ENCODE assay signal across 8 cellular contexts in the genomic region with DNA sequence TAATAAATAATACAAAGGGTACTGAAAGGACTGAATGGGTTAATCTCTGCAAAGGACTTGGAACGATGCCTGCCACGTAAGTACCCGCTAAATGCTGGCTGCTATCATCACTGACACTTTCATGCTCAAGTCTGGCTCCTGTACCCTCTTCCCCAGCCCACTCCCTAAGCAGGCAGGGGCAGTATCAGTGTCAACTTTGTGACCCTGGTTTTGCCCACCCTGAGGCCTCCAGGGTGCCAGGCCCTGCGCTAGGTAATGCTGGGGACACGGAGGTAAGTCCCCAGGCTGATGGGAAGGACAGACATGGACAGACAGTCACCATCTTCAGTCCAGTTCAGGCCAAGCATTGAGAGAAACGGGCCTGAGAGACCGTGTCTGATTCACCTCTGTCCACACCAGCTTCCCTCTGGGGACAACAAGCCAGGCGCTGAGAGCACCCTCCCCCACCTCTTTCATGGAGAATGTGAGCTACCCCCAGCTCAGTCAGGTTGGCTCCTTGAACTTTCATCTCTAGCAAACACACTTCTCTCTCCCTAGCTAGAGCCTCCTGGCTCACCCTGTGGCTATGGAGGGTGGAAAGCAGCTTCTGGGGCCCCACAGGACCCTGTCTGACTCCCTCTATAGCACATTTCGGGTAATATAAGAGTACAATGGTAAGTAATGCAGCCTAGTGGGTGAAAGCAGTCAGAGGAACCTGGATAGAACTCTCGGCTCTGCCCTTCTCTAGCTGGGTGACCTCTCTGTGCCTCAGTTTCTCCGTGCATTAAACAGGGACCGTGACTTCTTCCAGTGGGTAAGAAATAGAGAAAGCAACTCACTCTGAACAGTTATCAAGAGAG. TPM values are rescaled to one million over a fixed set of nuclear protein-coding genes. Genes with fewer than 3 reads are reported as not detected.
DNase-seq lines count a peak whose midpoint lies in the region; ATAC-seq and TF ChIP-seq lines count a peak whose summit lies in the region.

No MANE protein-coding gene starts in this region.

- TF ChIP-seq CTCF in left ventricle myocardium inferior (IDR thresholded peaks at IDR 0.05; ENCODE audit: borderline replicate concordance) (no peak), psoas muscle (IDR thresholded peaks at IDR 0.05) (no peak)

- no peaks in the 10 kb centered on the region for H3K9me3 ChIP-seq in left ventricle myocardium inferior (replicated peaks)
- H3K9me3 ChIP-seq in psoas muscle, result no peaks in the 10 kb centered on the region

- H3K27me3 ChIP-seq in left ventricle myocardium inferior (ENCODE audit: low read depth) (no peaks in the 10 kb centered on the region), psoas muscle (ENCODE audit: insufficient read depth in 3 of 3, low read length in 2 of 3) (no peaks in the 10 kb centered on the region)

- peak overlapping the region; percentile 99 for H3K27ac Mint-ChIP-seq in activated naive CD4-positive, alpha-beta T cell treated with anti-CD3 and anti-CD28 coated beads, Interleukin-2, amount 50 U/mL, for 72 hours

- peak overlapping the region; percentile 65 for H3K4me3 ChIP-seq in Jurkat, Clone E6-1 (ENCODE audit: low read length)
- H3K4me3 ChIP-seq in left ventricle myocardium inferior, result peak overlapping the region; percentile 86
- peak overlapping the region; percentile 78 for H3K4me3 ChIP-seq in psoas muscle

- DNase-seq in CMK (ENCODE audit: low read depth), result peak; percentile 34
- DNase-seq in Jurkat, Clone E6-1 (ENCODE audit: low read depth, low spot score), result no peak
- DNase-seq in activated naive CD4-positive, alpha-beta T cell treated with anti-CD3 and anti-CD28 coated beads, Interleukin-2, amount 50 U/mL, for 72 hours (ENCODE audit: low spot score in 2 of 2), result no peak
- no peak for DNase-seq in left ventricle myocardium inferior
- DNase-seq in psoas muscle, result peak; percentile 39 to 57
- no peak for DNase-seq in effector CD4-positive, alpha-beta T cell
- no peak for DNase-seq in activated CD4-positive, CD25-positive, alpha-beta regulatory T cell treated with anti-CD3 and anti-CD28 coated beads, Interleukin-2, amount 50 U/mL, for 72 hours

- ATAC-seq in activated naive CD4-positive, alpha-beta T cell treated with anti-CD3 and anti-CD28 coated beads, Interleukin-2, amount 50 U/mL, for 72 hours, result no peak
- ATAC-seq in psoas muscle (peak in 3 of 4 donors; percentile 26 to 49 (median 26)), GM21367 (IDR thresholded peaks at IDR 0.05; ENCODE audit: unreplicated experiment) (no peak)

- H3K27ac ChIP-seq in left ventricle myocardium inferior (replicated peaks) (peak overlapping the region; percentile 97), psoas muscle (peak overlapping the region; percentile 89)

- intact Hi-C loops in left ventricle myocardium inferior (cut with micrococcal nuclease) (no loop called here), psoas muscle (cut with DNase I) (no loop called here)

- H3K36me3 ChIP-seq in left ventricle myocardium inferior (no peaks in the 10 kb centered on the region), psoas muscle (ENCODE audit: insufficient read depth in 1 of 2, low read depth in 1 of 2) (no peaks in the 10 kb centered on the region)

- WGBS in psoas muscle, 3 donors, result 8 to 11% (median 9%) methylated on average over 12 of the region's 12 CpGs

- peaks cover 27 to 33% of the 10 kb centered on the region in 2 donors for H3K36me3 Mint-ChIP-seq in activated naive CD4-positive, alpha-beta T cell treated with anti-CD3 and anti-CD28 coated beads, Interleukin-2, amount 50 U/mL, for 72 hours

- H3K9me3 Mint-ChIP-seq in activated naive CD4-positive, alpha-beta T cell treated with anti-CD3 and anti-CD28 coated beads, Interleukin-2, amount 50 U/mL, for 72 hours, result no peaks in the 10 kb centered on the region

- H3K4me1 ChIP-seq in left ventricle myocardium inferior (peaks cover 55% of the 10 kb centered on the region), psoas muscle (peaks cover 18% of the 10 kb centered on the region)

RNA-seq across cellular contexts. Expression of a gene that starts 0.8 kb away (rescaled TPM):
- polyA plus RNA-seq in Jurkat, Clone E6-1 (2012; ENCODE audit: insufficient read depth, insufficient read length), result 160 TPM
- total RNA-seq in activated naive CD4-positive, alpha-beta T cell treated with anti-CD3 and anti-CD28 coated beads, Interleukin-2, amount 50 U/mL, for 72 hours, result 100 to 1,000 TPM; 147 to 153 TPM
- total RNA-seq in left ventricle myocardium inferior (365 TPM), psoas muscle (100 to 1,000 TPM in 3 of 4 donors, 10 to 100 TPM in 1; 91.8 to 172 (median 141) TPM)
- 100 to 1,000 TPM; 130 to 170 (median 165) TPM for polyA plus RNA-seq in psoas muscle

RNA-seq across cellular contexts. Expression of a gene that starts 3.4 kb away (rescaled TPM):
- 2.6 TPM for polyA plus RNA-seq in Jurkat, Clone E6-1 (2012; ENCODE audit: insufficient read depth, insufficient read length)
- 1 to 10 TPM; 1.8 to 4.7 TPM for total RNA-seq in activated naive CD4-positive, alpha-beta T cell treated with anti-CD3 and anti-CD28 coated beads, Interleukin-2, amount 50 U/mL, for 72 hours
- total RNA-seq in left ventricle myocardium inferior (1.5 TPM), psoas muscle (1 to 10 TPM in 1 of 4 donors, under 1 TPM in 2, not detected in 1; 0.85 to 1.8 (median 0.88) TPM)
- under 1 TPM in 2 of 3 donors, not detected in 1; 0.30 to 0.39 TPM for polyA plus RNA-seq in psoas muscle

RNA-seq across cellular contexts. Expression of a gene that starts 7.0 kb away (rescaled TPM):
- polyA plus RNA-seq in Jurkat, Clone E6-1 (2012; ENCODE audit: insufficient read depth, insufficient read length), result 18.4 TPM
- total RNA-seq in activated naive CD4-positive, alpha-beta T cell treated with anti-CD3 and anti-CD28 coated beads, Interleukin-2, amount 50 U/mL, for 72 hours, result 10 to 100 TPM; 63.9 to 92.4 TPM
- 1.8 TPM for total RNA-seq in left ventricle myocardium inferior
- 1 to 10 TPM in 3 of 4 donors, under 1 TPM in 1; 0.62 to 2.9 (median 1.9) TPM for total RNA-seq in psoas muscle
- 1 to 10 TPM in 1 of 3 donors, under 1 TPM in 2; 0.61 to 1.2 (median 0.68) TPM for polyA plus RNA-seq in psoas muscle

RNA-seq across cellular contexts. Expression of a gene that starts 22.3 kb away (rescaled TPM):
- polyA plus RNA-seq in Jurkat, Clone E6-1 (2012; ENCODE audit: insufficient read depth, insufficient read length), result not detected
- total RNA-seq in activated naive CD4-positive, alpha-beta T cell treated with anti-CD3 and anti-CD28 coated beads, Interleukin-2, amount 50 U/mL, for 72 hours, result 1 to 10 TPM in 1 of 2 donors, not detected in 1; 1.2 TPM
- not detected for total RNA-seq in left ventricle myocardium inferior
- total RNA-seq in psoas muscle, result not detected
- not detected for polyA plus RNA-seq in psoas muscle

RNA-seq across cellular contexts. Expression of a gene that starts 23.5 kb away (rescaled TPM):
- polyA plus RNA-seq in Jurkat, Clone E6-1 (2012; ENCODE audit: insufficient read depth, insufficient read length), result 2.4 TPM
- 1 to 10 TPM; 3.0 to 6.4 TPM for total RNA-seq in activated naive CD4-positive, alpha-beta T cell treated with anti-CD3 and anti-CD28 coated beads, Interleukin-2, amount 50 U/mL, for 72 hours
- total RNA-seq in left ventricle myocardium inferior (0.66 TPM), psoas muscle (1 to 10 TPM in 1 of 4 donors, under 1 TPM in 3; 0.42 to 1.1 (median 0.63) TPM)
- 1 to 10 TPM in 2 of 3 donors, under 1 TPM in 1; 0.35 to 2.3 (median 1.5) TPM for polyA plus RNA-seq in psoas muscle

Comparison
In these comparisons a context has a peak if more than half of its experiments do, and no peak if none do; other contexts are left out.
1. DNase-seq: peak in CMK (single experiment) and psoas muscle (2 of 2); none in Jurkat, Clone E6-1 (single experiment), activated naive CD4-positive, alpha-beta T cell treated with anti-CD3 and anti-CD28 coated beads, Interleukin-2, amount 50 U/mL, for 72 hours (0 of 2), left ventricle myocardium inferior (single experiment), effector CD4-positive, alpha-beta T cell (single experiment) and activated CD4-positive, CD25-positive, alpha-beta regulatory T cell treated with anti-CD3 and anti-CD28 coated beads, Interleukin-2, amount 50 U/mL, for 72 hours (single experiment).
2. ATAC-seq: peak in psoas muscle (3 of 4); none in activated naive CD4-positive, alpha-beta T cell treated with anti-CD3 and anti-CD28 coated beads, Interleukin-2, amount 50 U/mL, for 72 hours (0 of 2) and GM21367 (single experiment).
3. RNA of a gene that starts 7.0 kb away (total RNA-seq): 63.9 to 92.4 TPM in activated naive CD4-positive, alpha-beta T cell treated with anti-CD3 and anti-CD28 coated beads, Interleukin-2, amount 50 U/mL, for 72 hours; 0.62 to 2.9 TPM in psoas muscle and 1.8 TPM in left ventricle myocardium inferior (single experiment); every median in the first group is over 10 times any median in the second.
4. Peak in every context shown above with its lines, with median percentiles within 50 percentile points of each other: H3K4me3 ChIP-seq.